Comparison of ENCODE assay signal across 25 cellular contexts in genomic region chr11:112366012-112366411, GRCh38.
"Had no signal": no experiment of that assay in that cellular context is flagged by ENCODE, and none has a peak within 500 bp of the region (broad histone marks: within the 10 kb centered on the region; RNA-seq: fewer than 3 reads in every experiment).

No MANE protein-coding gene starts in this region.

- ATAC-seq: activated CD4-positive, CD25-positive, alpha-beta regulatory T cell treated with anti-CD3 and anti-CD28 coated beads, Interleukin-2, amount 50 U/mL, for 24 hours; esophagus mucosa; left cardiac atrium; left ventricle myocardium superior; right lobe of liver; T-helper 17 cell had no signal

- H3K4me1 ChIP-seq: thyroid gland had no signal

- H3K36me3 ChIP-seq: right lobe of liver, thyroid gland, WERI-Rb-1 had no signal

- H3K4me3 ChIP-seq: right lobe of liver, skin epidermis, thyroid gland had no signal

- H3K9me3 ChIP-seq: right lobe of liver, thyroid gland had no signal

- H3K9me3 Mint-ChIP-seq: activated T-helper 1 cell treated with anti-CD3 and anti-CD28 coated beads, Interleukin-12 subunit alpha, Interleukin-12 subunit beta, Interleukin-2, Interleukin-4 antibody, amounts not matched to agents 30 ng/mL and 10 ng/mL and 1 ng/mL, durations not matched to agents 14 hours and 24 hours and 36 hours; mesothelial cell of epicardium; natural killer cell; stimulated activated naive CD8-positive, alpha-beta T cell treated with anti-CD3 and anti-CD28 coated beads, Interleukin-15, Interleukin-2, amounts not matched to agents 100 ng/mL and 50 ng/mL, for 24 hours had no signal

- H3K27me3 Mint-ChIP-seq: stimulated activated naive CD8-positive, alpha-beta T cell treated with anti-CD3 and anti-CD28 coated beads, Interleukin-15, Interleukin-2, amounts not matched to agents 100 ng/mL and 50 ng/mL, for 24 hours; T-helper 17 cell had no signal

- H3K27me3 ChIP-seq: right lobe of liver, thyroid gland had no signal

- DNase-seq: activated CD4-positive, alpha-beta T cell treated with anti-CD3 and anti-CD28 coated beads for 48 hours; activated CD4-positive, alpha-beta T cell treated with anti-CD3 and anti-CD28 coated beads, Interleukin-2, amount 50 U/mL, for 48 hours; activated CD8-positive, alpha-beta memory T cell treated with anti-CD3 and anti-CD28 coated beads for 24 hours; activated gamma-delta T cell; activated naive CD4-positive, alpha-beta T cell treated with anti-CD3 and anti-CD28 coated beads, Interleukin-2, amount 50 U/mL, for 16 hours; amniotic stem cell; caudate nucleus; foreskin melanocyte; left cardiac atrium; left ventricle myocardium superior; natural killer cell; posterior cingulate gyrus; right lobe of liver; stimulated activated CD4-positive, alpha-beta T cell treated with anti-CD3 and anti-CD28 coated beads, Interleukin-12 subunit alpha, Interleukin-12 subunit beta, amount 100 ng/mL, for 4 hours; stimulated activated CD4-positive, alpha-beta T cell treated with anti-CD3 and anti-CD28 coated beads, Interleukin-4, amount 100 ng/mL, for 1 hour; T-helper 17 cell; T1000; thyroid gland; WERI-Rb-1 had no signal

- H3K27ac Mint-ChIP-seq: activated T-helper 1 cell treated with anti-CD3 and anti-CD28 coated beads, Interleukin-12 subunit alpha, Interleukin-12 subunit beta, Interleukin-2, Interleukin-4 antibody, amounts not matched to agents 30 ng/mL and 10 ng/mL and 1 ng/mL, durations not matched to agents 14 hours and 24 hours and 36 hours; mesothelial cell of epicardium; natural killer cell; stimulated activated naive CD8-positive, alpha-beta T cell treated with anti-CD3 and anti-CD28 coated beads, Interleukin-15, Interleukin-2, amounts not matched to agents 100 ng/mL and 50 ng/mL, for 24 hours; T-helper 17 cell had no signal

- H3K36me3 Mint-ChIP-seq: mesothelial cell of epicardium, natural killer cell had no signal

- H3K4me1 Mint-ChIP-seq: natural killer cell had no signal

- H3K4me3 Mint-ChIP-seq: activated T-helper 1 cell treated with anti-CD3 and anti-CD28 coated beads, Interleukin-12 subunit alpha, Interleukin-12 subunit beta, Interleukin-2, Interleukin-4 antibody, amounts not matched to agents 30 ng/mL and 10 ng/mL and 1 ng/mL, durations not matched to agents 14 hours and 24 hours and 36 hours; mesothelial cell of epicardium; natural killer cell; stimulated activated naive CD8-positive, alpha-beta T cell treated with anti-CD3 and anti-CD28 coated beads, Interleukin-15, Interleukin-2, amounts not matched to agents 100 ng/mL and 50 ng/mL, for 24 hours; T-helper 17 cell had no signal

- H3K27ac ChIP-seq: right lobe of liver, skin epidermis, thyroid gland, WERI-Rb-1 had no signal
